ENCODE assay signal across 9 cellular contexts in genomic region chr11:63592975-63593395, GRCh38. TPM values are rescaled to one million over a fixed set of nuclear protein-coding genes. Genes with fewer than 3 reads are reported as not detected.
A peak's percentile ranks its signal among the peaks of the same experiment; 100 is the strongest.
DNase-seq lines count a peak whose midpoint lies in the region; ATAC-seq, FAIRE-seq and TF ChIP-seq lines count a peak whose summit lies in the region.
"Had no signal": no experiment of that assay in that cellular context is flagged by ENCODE, and none has a peak within 500 bp of the region (broad histone marks: within the 10 kb centered on the region; RNA-seq: fewer than 3 reads in every experiment).

No MANE protein-coding gene starts in this region.

- no peak for FAIRE-seq in GM12892 (lab: Jason Lieb, UNC)

- DNase-seq in COR-L47 (lab: John Stamatoyannopoulos, UW): peak; percentile 36
- DNase-seq in HCEC 1CT: peak; percentile 17
- DNase-seq in UCSD-AML1 (lab: John Stamatoyannopoulos, UW; ENCODE audit: unreplicated experiment): peak; percentile 21
- peak; percentile 54 for DNase-seq in islet precursor cell
- DNase-seq in T1000 (lab: John Stamatoyannopoulos, UW): no peak
- no peak for DNase-seq in GM12892 (ENCODE audit: insufficient read length)

- ATAC-seq in GM21737 (IDR thresholded peaks at IDR 0.05; ENCODE audit: unreplicated experiment) (no peak), HG03521 (IDR thresholded peaks at IDR 0.05; ENCODE audit: unreplicated experiment) (no peak)

- no peak for TF ChIP-seq POLR2A in GM12892 (IDR thresholded peaks at IDR 0.05; ENCODE audit: low read depth, low read length)

RNA-seq across cellular contexts. Expression of gene PLAAT3, which starts 21.2 kb away (rescaled TPM):
- polyA plus RNA-seq in GM12892 (2012; ENCODE audit: missing spikeins): 8.1 TPM

RNA-seq across cellular contexts. Expression of gene PLAAT2, which starts 29.8 kb away (rescaled TPM):
- 13.2 TPM for polyA plus RNA-seq in GM12892 (2012; ENCODE audit: missing spikeins)
- polyA plus RNA-seq: urinary bladder had no signal

RNA-seq across cellular contexts. Expression of gene PLAAT4, which starts 56.4 kb away (rescaled TPM):
- 28.0 TPM for polyA plus RNA-seq in GM12892 (2012; ENCODE audit: missing spikeins)

Comparison
In these comparisons a context has a peak if more than half of its experiments do, and no peak if none do; other contexts are left out.
1. DNase-seq: peak in COR-L47 (single experiment), HCEC 1CT (single experiment), UCSD-AML1 (single experiment) and islet precursor cell (single experiment); none in T1000 (single experiment) and GM12892 (single experiment).